ENCODE assay signal across 8 cellular contexts in the genomic region with DNA sequence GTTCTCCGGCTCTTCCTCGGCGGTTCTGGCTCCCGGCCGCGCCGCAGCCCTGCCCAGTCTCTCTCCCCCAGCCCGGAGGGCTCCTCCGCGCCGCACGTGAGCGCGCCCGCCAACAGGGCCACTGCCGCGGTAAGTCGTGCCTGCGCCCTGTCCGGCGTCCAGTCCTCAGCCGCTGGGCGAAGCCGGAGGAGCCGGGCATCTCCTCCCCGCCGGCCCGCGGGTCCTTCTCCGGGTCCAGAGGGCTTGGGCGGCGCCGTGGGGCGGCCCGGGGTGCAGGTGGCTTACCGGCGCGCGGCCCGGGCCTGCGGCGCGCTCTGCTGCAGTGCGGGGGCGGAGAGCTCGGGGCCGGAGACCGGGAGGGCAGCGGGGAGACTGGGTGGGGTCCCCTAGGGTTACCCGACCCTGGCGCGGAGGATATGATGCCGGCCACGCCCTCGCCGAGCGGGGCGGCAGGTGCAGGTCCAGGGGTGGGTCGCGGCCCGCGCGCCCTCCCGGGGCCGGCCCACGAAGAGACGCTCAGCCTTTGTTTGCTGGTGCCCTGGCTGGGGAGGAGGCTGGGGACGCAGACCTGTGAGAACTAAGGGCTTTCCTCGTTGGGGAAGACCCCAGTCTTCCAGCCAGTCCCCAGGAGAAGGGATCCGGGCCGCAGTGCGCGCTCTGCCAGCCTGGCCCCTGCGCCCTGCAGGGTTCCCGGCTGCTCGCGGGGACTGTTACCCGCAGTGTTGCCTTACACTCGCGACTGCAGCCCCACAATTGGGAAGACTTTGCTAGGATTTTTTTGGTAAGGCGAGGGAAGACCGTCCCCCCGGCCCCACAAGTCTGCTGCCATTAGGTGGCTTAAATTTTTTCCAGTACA. TPM values are rescaled to one million over a fixed set of nuclear protein-coding genes. Genes with fewer than 3 reads are reported as not detected.
DNase-seq lines count a peak whose midpoint lies in the region; ATAC-seq and TF ChIP-seq lines count a peak whose summit lies in the region.

Gene DOP1B, plus strand, starts transcription at position 10 of the 856 bp plus-strand sequence. CDS start 7,910 bp downstream, outside the sequence.

- WGBS in mesodermal cell (ENCODE audit: insufficient coverage in 2 of 2), 2 experiments = 1 to 2% methylated on average over 63 to 68 of the region's 83 CpGs

- no peaks in the 10 kb centered on the region for H3K9me3 ChIP-seq in mesodermal cell (ENCODE audit: control insufficient read depth, low read length)

- H3K27me3 ChIP-seq in HL-60 (ENCODE audit: insufficient read depth, poor library complexity, severe bottlenecking) = no peaks in the 10 kb centered on the region

- peak within 1 kb of the TSS; percentile 86 for H3K27ac ChIP-seq in HL-60 (replicated peaks)
- no peak within 1 kb of the TSS for H3K27ac ChIP-seq in mesodermal cell (ENCODE audit: low read depth, low read length, severe bottlenecking)
- H3K27ac ChIP-seq in substantia nigra (ENCODE audit: low read depth, low read length, poor library complexity, severe bottlenecking) = peak within 1 kb of the TSS; percentile 77

- peak; percentile 29 for ATAC-seq in GM21360 (IDR thresholded peaks at IDR 0.05; ENCODE audit: unreplicated experiment)

- H3K4me1 ChIP-seq in mesodermal cell (ENCODE audit: control insufficient read depth, insufficient read depth, low read length, poor library complexity, severe bottlenecking) = peaks cover 7% of the 10 kb centered on the region

- H3K4me3 ChIP-seq in HL-60 (replicated peaks; ENCODE audit: insufficient read depth, low read length) (peak within 1 kb of the TSS; percentile 86), mesodermal cell (ENCODE audit: extremely low read depth, insufficient read depth, low read length, poor library complexity, severe bottlenecking) (peak within 1 kb of the TSS; percentile 61)

- DNase-seq in D341Med (ENCODE audit: low spot score) (peak; percentile 70), HL-60 (ENCODE audit: low read depth in 1 of 2, low spot score in 1 of 2) (no peak), T-helper 22 cell (ENCODE audit: low read depth) (peak; percentile 17), substantia nigra (lab: John Stamatoyannopoulos, UW) (peak in 9 of 49 donors; percentile 33 to 78 (median 47)), kidney glomerular epithelial cell (lab: John Stamatoyannopoulos, UW) (no peak)
- peak; percentile 24 for DNase-seq in effector CD4-positive, alpha-beta T cell

- no peaks in the 10 kb centered on the region for H3K36me3 ChIP-seq in mesodermal cell (ENCODE audit: control insufficient read depth, insufficient read depth, low read length)

- TF ChIP-seq CTCF in HL-60 (IDR thresholded peaks at IDR 0.05; ENCODE audit: insufficient read depth, low read length) = no peak

RNA-seq across cellular contexts. Expression of gene DOP1B, which starts in this region (rescaled TPM):
- 4.5 TPM for polyA plus RNA-seq in mesodermal cell (2013, experiment 1 of 2)
- polyA plus RNA-seq in mesodermal cell (2013, experiment 2 of 2) = 4.8 TPM

Comparison
In these comparisons a context has a peak if more than half of its experiments do, and no peak if none do; other contexts are left out.
1. DNase-seq: peak in D341Med (single experiment), T-helper 22 cell (single experiment) and effector CD4-positive, alpha-beta T cell (single experiment); none in HL-60 (0 of 2) and kidney glomerular epithelial cell (single experiment).